8 cellular contexts compared by ENCODE assay signal in genomic region chr15:44663410-44664272, GRCh38.
DNase-seq lines count a peak whose midpoint lies in the region; ATAC-seq and TF ChIP-seq lines count a peak whose summit lies in the region.

Gene SPG11 (minus strand): TSS chr15:44663662. CDS start chr15:44663647, 15 bp downstream.

- H3K4me3 Mint-ChIP-seq in central memory CD8-positive, alpha-beta T cell, result peak within 1 kb of the TSS; percentile 95

- peaks cover 53% of the 10 kb centered on the region for H3K4me1 Mint-ChIP-seq in central memory CD8-positive, alpha-beta T cell

- ATAC-seq in GM18909 (IDR thresholded peaks at IDR 0.05; ENCODE audit: poor library complexity, unreplicated experiment), result peak; percentile 76
- ATAC-seq in HG03196 (IDR thresholded peaks at IDR 0.05; ENCODE audit: unreplicated experiment), result peak; percentile 82
- ATAC-seq in central memory CD8-positive, alpha-beta T cell (replicated peaks; ENCODE audit: extremely low read depth, poor library complexity, severe bottlenecking), result peak; percentile 82

- peak within 1 kb of the TSS; percentile 71 for H3K4me3 ChIP-seq in AG09309 (ENCODE audit: control insufficient read depth, low read depth, low read length)

- no peaks in the 10 kb centered on the region for H3K27me3 Mint-ChIP-seq in central memory CD8-positive, alpha-beta T cell

- no peaks in the 10 kb centered on the region for H3K9me3 Mint-ChIP-seq in central memory CD8-positive, alpha-beta T cell

- DNase-seq in AG09309 (ENCODE audit: low read depth), result peak; percentile 89
- peak; percentile 94 for DNase-seq in NCI-H345 (lab: John Stamatoyannopoulos, UW)
- peak; percentile 85 to 94 (median 89) for DNase-seq in activated CD4-positive, CD25-positive, alpha-beta regulatory T cell (lab: John Stamatoyannopoulos, UW)
- DNase-seq in central memory CD8-positive, alpha-beta T cell (ENCODE audit: low spot score in 2 of 2), result peak; percentile 88 to 95
- peak; percentile 97 for DNase-seq in iris pigment epithelial cell (ENCODE audit: low read depth)
- DNase-seq in stimulated activated CD4-positive, alpha-beta T cell treated with anti-CD3 and anti-CD28 coated beads, Interleukin-12 subunit alpha, Interleukin-12 subunit beta, amount 100 ng/mL, for 4 hours, result peak; percentile 92

- H3K27ac Mint-ChIP-seq in central memory CD8-positive, alpha-beta T cell (ENCODE audit: low read depth), result peak within 1 kb of the TSS; percentile 87

- H3K36me3 Mint-ChIP-seq in central memory CD8-positive, alpha-beta T cell (ENCODE audit: insufficient read depth), result peaks cover 41% of the 10 kb centered on the region

- TF ChIP-seq CTCF in AG09309 (IDR thresholded peaks at IDR 0.05; ENCODE audit: control insufficient read depth, insufficient read depth, low read depth, low read length, missing control alignments), result peak; percentile 92

Comparison
In these comparisons a context has a peak if more than half of its experiments do, and no peak if none do; other contexts are left out.
1. Peak in every context shown above with its lines: DNase-seq, ATAC-seq and H3K4me3 ChIP-seq.